Comparison of ENCODE assay signal across 8 cellular contexts in the genomic region with DNA sequence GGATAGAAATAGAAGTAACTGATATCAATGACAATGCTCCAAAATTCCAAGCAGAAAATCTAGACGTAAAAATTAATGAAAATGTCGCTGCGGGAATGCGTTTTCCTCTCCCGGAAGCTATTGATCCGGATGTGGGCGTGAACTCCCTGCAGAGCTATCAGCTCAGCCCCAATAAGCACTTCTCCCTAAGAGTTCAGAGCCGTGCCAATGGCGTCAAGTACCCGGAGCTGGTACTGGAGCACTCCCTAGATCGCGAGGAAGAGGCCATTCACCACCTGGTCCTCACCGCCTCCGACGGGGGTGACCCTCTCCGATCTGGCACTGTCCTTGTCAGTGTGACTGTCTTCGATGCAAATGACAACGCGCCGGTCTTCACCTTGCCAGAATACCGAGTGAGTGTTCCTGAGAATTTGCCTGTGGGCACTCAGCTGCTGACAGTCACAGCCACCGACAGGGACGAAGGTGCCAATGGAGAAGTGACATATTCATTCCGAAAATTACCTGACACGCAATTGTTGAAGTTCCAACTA. TPM values are rescaled to one million over a fixed set of nuclear protein-coding genes. Genes with fewer than 3 reads are reported as not detected.
A peak's percentile ranks its signal among the peaks of the same experiment; 100 is the strongest.
DNase-seq lines count a peak whose midpoint lies in the region; ATAC-seq and TF ChIP-seq lines count a peak whose summit lies in the region.

No MANE protein-coding gene starts in this region.

- H3K4me3 ChIP-seq in esophagus muscularis mucosa: peak overlapping the region; percentile 24 to 41 (median 32)
- H3K4me3 ChIP-seq in osteoblast (ENCODE audit: insufficient read depth, low read length): peak overlapping the region; percentile 68

- ATAC-seq in GM18520 (IDR thresholded peaks at IDR 0.05; ENCODE audit: unreplicated experiment): no peak

- intact Hi-C loops in esophagus muscularis mucosa (cut with DNase I): loop anchor here (10.0 kb wide), 1 partner anchor 111 kb away; no protein-coding TSS in a partner anchor

- H4K20me1 ChIP-seq in osteoblast (ENCODE audit: insufficient read depth, low read length): no peaks in the 10 kb centered on the region

- DNase-seq in EL (peak; percentile 18), NCI-H748 treated with DMSO at 0.1 percent for 48 hours (lab: John Stamatoyannopoulos, UW) (peak; percentile 7), esophagus muscularis mucosa (ENCODE audit: extremely low spot score) (no peak), osteoblast (ENCODE audit: insufficient read length, low spot score, missing footprints) (no peak), NCI-H1436 (lab: John Stamatoyannopoulos, UW) (no peak), ACHN (no peak)
- DNase-seq in activated effector memory CD4-positive, alpha-beta T cell treated with anti-CD3 and anti-CD28 coated beads, Interleukin-2, amount 50 U/mL, for 16 hours: no peak

- no peak for TF ChIP-seq POLR2A in esophagus muscularis mucosa (IDR thresholded peaks at IDR 0.05; ENCODE audit: low read depth)

- H3K36me3 ChIP-seq in esophagus muscularis mucosa (peaks cover 0 to 6% (median 2%) of the 10 kb centered on the region in 4 donors), osteoblast (ENCODE audit: insufficient read depth, low read length) (no peaks in the 10 kb centered on the region)

- WGBS in esophagus muscularis mucosa: 18% methylated on average over 25 of the region's 25 CpGs

- peak overlapping the region; percentile 80 for H3K4me2 ChIP-seq in osteoblast (ENCODE audit: insufficient read depth, low read length)

- H3K9me3 ChIP-seq in esophagus muscularis mucosa (peaks cover 10 to 98% (median 92%) of the 10 kb centered on the region in 4 donors), osteoblast (ENCODE audit: low read depth, low read length) (peaks cover 3% of the 10 kb centered on the region)

- no peak for TF ChIP-seq EP300 in esophagus muscularis mucosa (IDR thresholded peaks at IDR 0.05)

- TF ChIP-seq CTCF in esophagus muscularis mucosa (IDR thresholded peaks at IDR 0.05) (no peak), osteoblast (IDR thresholded peaks at IDR 0.05; ENCODE audit: extremely low read depth, low read depth, low read length) (no peak)

- H3K27ac ChIP-seq in esophagus muscularis mucosa (replicated peaks in 1 of 4): no peak overlapping the region
- no peak overlapping the region for H3K27ac ChIP-seq in osteoblast (ENCODE audit: low read depth, low read length)

- in situ Hi-C loops in ACHN (cut with HindIII; ENCODE audit: low pct_ligation_motif_present, low pct_unique_long_range_greater_than_20kb, low sequenced_read_pairs): no loop called here

- H3K27me3 ChIP-seq in esophagus muscularis mucosa (no peaks in the 10 kb centered on the region), osteoblast (ENCODE audit: insufficient read depth, low read length) (peaks cover 11% of the 10 kb centered on the region)

- H2AFZ ChIP-seq in osteoblast (ENCODE audit: low read length): peak overlapping the region; percentile 71

- peaks cover 0 to 7% (median 0%) of the 10 kb centered on the region in 4 donors for H3K4me1 ChIP-seq in esophagus muscularis mucosa
- no peaks in the 10 kb centered on the region for H3K4me1 ChIP-seq in osteoblast (ENCODE audit: insufficient read depth, low read length)

- H3K79me2 ChIP-seq in osteoblast (ENCODE audit: insufficient read depth, low read length): no peaks in the 10 kb centered on the region

RNA-seq across cellular contexts. Expression of a gene that starts 0.8 kb away (rescaled TPM):
- total RNA-seq in esophagus muscularis mucosa: 1 to 10 TPM; 2.3 to 6.2 (median 4.3) TPM
- total RNA-seq in osteoblast: 23.2 and 24.8 TPM in 2 replicates

RNA-seq across cellular contexts. Expression of a gene that starts 3.9 kb away (rescaled TPM):
- total RNA-seq in esophagus muscularis mucosa (10 to 100 TPM; 13.9 to 18.0 (median 14.4) TPM), osteoblast (18.5 and 19.2 TPM in 2 replicates)

RNA-seq across cellular contexts. Expression of a gene that starts 5.8 kb away (rescaled TPM):
- total RNA-seq in esophagus muscularis mucosa (1 to 10 TPM; 6.2 to 8.4 (median 7.4) TPM), osteoblast (6.2 and 8.0 TPM in 2 replicates)

RNA-seq across cellular contexts. Expression of a gene that starts 7.2 kb away (rescaled TPM):
- total RNA-seq in esophagus muscularis mucosa (1 to 10 TPM; 3.0 to 5.8 (median 4.5) TPM), osteoblast (12.3 and 16.5 TPM in 2 replicates)

RNA-seq across cellular contexts. Expression of a gene that starts 11.0 kb away (rescaled TPM):
- total RNA-seq in esophagus muscularis mucosa (1 to 10 TPM; 3.3 to 8.7 (median 4.9) TPM), osteoblast (6.2 and 6.5 TPM in 2 replicates)

Comparison
In these comparisons a context has a peak if more than half of its experiments do, and no peak if none do; other contexts are left out.
1. DNase-seq: peak in EL (single experiment) and NCI-H748 treated with DMSO at 0.1 percent for 48 hours (single experiment); none in esophagus muscularis mucosa (single experiment), osteoblast (single experiment), NCI-H1436 (single experiment), activated effector memory CD4-positive, alpha-beta T cell treated with anti-CD3 and anti-CD28 coated beads, Interleukin-2, amount 50 U/mL, for 16 hours (single experiment) and ACHN (single experiment).